ENCODE assay signal across 12 cellular contexts in the genomic region with DNA sequence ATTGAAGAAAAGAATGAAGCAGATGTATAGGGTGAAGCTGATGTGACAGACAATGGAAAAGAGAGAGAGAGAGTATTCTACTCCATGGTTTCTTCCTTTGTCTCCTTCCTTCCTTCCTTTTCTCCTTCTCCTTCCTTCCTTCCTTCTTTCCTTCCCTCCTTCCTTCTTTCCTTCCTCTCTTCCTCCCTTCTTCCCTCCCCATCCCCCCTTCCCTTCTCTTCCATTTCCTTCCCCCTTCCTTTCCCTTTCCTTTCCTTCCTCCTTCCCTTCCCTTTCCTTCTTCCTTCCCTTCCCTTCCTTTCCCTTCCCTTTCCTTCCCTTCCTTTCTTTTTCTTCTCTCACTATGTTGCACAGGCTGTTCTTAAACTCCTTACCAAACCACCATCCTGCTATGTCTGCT. TPM values are rescaled to one million over a fixed set of nuclear protein-coding genes. Genes with fewer than 3 reads are reported as not detected.
"Had no signal": no experiment of that assay in that cellular context is flagged by ENCODE, and none has a peak within 500 bp of the region (broad histone marks: within the 10 kb centered on the region; RNA-seq: fewer than 3 reads in every experiment).

No MANE protein-coding gene starts in this region.

- H3K36me3 ChIP-seq: HAP-1 had no signal

- H2AFZ ChIP-seq: GM23248, GM23338 had no signal

- DNase-seq: GM23248, GOT3, H7, H9, HCEC 1CT, HFFc6 had no signal

- H3K27ac ChIP-seq: GM23248 had no signal

- H3K4me2 ChIP-seq: GM23338 had no signal

- ATAC-seq: GM23338, HCT116 had no signal

- H3K4me1 ChIP-seq: HAP-1 had no signal

- H3K9me3 ChIP-seq: HAP-1 had no signal

- H3K9ac ChIP-seq: GM23248 had no signal

- FAIRE-seq: H1, H54 had no signal

- H3K4me3 ChIP-seq: GM23248, GM23338, HAP-1 had no signal

RNA-seq across cellular contexts. Expression of gene GPR139, which starts 55.7 kb away (rescaled TPM):
- total RNA-seq: GM23248, H4, H7, HFFc6 had no signal
- polyA plus RNA-seq: GM23248 had no signal
